In the genomic region with DNA sequence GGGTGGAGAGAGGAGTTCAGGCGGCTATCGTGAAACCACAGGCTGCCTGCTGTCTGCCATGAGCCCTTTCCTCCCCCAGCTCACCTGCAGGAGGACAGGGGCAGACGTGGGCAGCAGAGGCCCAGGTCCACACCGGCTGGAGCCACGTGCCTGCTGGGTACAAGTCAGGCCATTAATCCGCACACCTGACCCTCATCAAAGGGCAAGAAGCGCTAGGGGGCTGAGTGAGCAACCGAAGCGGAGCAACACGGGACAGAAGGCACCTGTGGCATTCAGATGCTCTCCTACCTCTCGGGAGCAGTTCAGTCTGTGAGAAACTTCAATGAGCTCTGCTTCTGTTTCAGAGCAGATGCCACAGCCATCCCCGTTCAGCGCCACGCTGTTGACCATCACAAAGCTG, we compare ENCODE assay signal across 1 cellular context.
TF ChIP-seq lines count a peak whose summit lies in the region.

No MANE protein-coding gene starts in this region.

TF ChIP-seq in HepG2, 621 proteins besides CTCF, POLR2A, EP300 and RAD21:
- TF ChIP-seq, protein P1, sequence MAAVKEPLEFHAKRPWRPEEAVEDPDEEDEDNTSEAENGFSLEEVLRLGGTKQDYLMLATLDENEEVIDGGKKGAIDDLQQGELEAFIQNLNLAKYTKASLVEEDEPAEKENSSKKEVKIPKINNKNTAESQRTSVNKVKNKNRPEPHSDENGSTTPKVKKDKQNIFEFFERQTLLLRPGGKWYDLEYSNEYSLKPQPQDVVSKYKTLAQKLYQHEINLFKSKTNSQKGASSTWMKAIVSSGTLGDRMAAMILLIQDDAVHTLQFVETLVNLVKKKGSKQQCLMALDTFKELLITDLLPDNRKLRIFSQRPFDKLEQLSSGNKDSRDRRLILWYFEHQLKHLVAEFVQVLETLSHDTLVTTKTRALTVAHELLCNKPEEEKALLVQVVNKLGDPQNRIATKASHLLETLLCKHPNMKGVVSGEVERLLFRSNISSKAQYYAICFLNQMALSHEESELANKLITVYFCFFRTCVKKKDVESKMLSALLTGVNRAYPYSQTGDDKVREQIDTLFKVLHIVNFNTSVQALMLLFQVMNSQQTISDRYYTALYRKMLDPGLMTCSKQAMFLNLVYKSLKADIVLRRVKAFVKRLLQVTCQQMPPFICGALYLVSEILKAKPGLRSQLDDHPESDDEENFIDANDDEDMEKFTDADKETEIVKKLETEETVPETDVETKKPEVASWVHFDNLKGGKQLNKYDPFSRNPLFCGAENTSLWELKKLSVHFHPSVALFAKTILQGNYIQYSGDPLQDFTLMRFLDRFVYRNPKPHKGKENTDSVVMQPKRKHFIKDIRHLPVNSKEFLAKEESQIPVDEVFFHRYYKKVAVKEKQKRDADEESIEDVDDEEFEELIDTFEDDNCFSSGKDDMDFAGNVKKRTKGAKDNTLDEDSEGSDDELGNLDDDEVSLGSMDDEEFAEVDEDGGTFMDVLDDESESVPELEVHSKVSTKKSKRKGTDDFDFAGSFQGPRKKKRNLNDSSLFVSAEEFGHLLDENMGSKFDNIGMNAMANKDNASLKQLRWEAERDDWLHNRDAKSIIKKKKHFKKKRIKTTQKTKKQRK (IDR thresholded peaks at IDR 0.05; ENCODE audit: low read length): no peak
- TF ChIP-seq ZNF367 (CRISPR knock-in tag; IDR thresholded peaks at IDR 0.05; ENCODE audit: borderline replicate concordance) (no peak), ZNF768 (CRISPR knock-in tag; IDR thresholded peaks at IDR 0.05) (peak; percentile 16; the same call in 1 of the 2 replicates), PHB2 (IDR thresholded peaks at IDR 0.05; ENCODE audit: partially characterized antibody) (no peak)
